ENCODE assay signal across 8 cellular contexts in genomic region chr13:106349080-106349841, GRCh38.
DNase-seq lines count a peak whose midpoint lies in the region; ATAC-seq, FAIRE-seq and TF ChIP-seq lines count a peak whose summit lies in the region.

No MANE protein-coding gene starts in this region.

- peaks cover 0 to 11% (median 3%) of the 10 kb centered on the region in 7 donors for H3K9me3 Mint-ChIP-seq in CD14-positive monocyte

- H4K20me1 ChIP-seq in OCI-LY7 (ENCODE audit: insufficient read depth, low read length) = no peaks in the 10 kb centered on the region

- H3K4me1 Mint-ChIP-seq in CD14-positive monocyte = no peaks in the 10 kb centered on the region

- no peak overlapping the region for H3K23ac ChIP-seq in mesendoderm (ENCODE audit: low read length)

- H3K9me3 ChIP-seq in MG63 = no peaks in the 10 kb centered on the region
- no peaks in the 10 kb centered on the region for H3K9me3 ChIP-seq in OCI-LY7 (ENCODE audit: low read length)

- no peak for TF ChIP-seq CTCF in AG04449 (IDR thresholded peaks at IDR 0.05; ENCODE audit: insufficient read depth, low read length, missing control alignments)
- TF ChIP-seq CTCF in cardiac fibroblast (IDR thresholded peaks at IDR 0.05; ENCODE audit: low read depth, low read length) = no peak
- TF ChIP-seq CTCF in CD14-positive monocyte (IDR thresholded peaks at IDR 0.05) = no peak
- no peak for TF ChIP-seq CTCF in OCI-LY7 (conservative IDR thresholded peaks at IDR 0.05; ENCODE audit: low read length)

- H3K4me2 ChIP-seq in mesendoderm (ENCODE audit: low read length) (peak overlapping the region; percentile 17), OCI-LY7 (ENCODE audit: low read length) (no peak overlapping the region)

- no peak overlapping the region for H2BK5ac ChIP-seq in mesendoderm (ENCODE audit: low read length)

- no peak overlapping the region for H2BK120ac ChIP-seq in mesendoderm (ENCODE audit: low read depth, low read length)

- peaks cover 3% of the 10 kb centered on the region for H3K4me1 ChIP-seq in mesendoderm (ENCODE audit: control insufficient read depth, low read depth, low read length)
- H3K4me1 ChIP-seq in OCI-LY7 (ENCODE audit: insufficient read depth, low read length, poor library complexity, severe bottlenecking) = no peaks in the 10 kb centered on the region

- no peak overlapping the region for H4K5ac ChIP-seq in mesendoderm (ENCODE audit: low read length)

- H2AFZ ChIP-seq in OCI-LY7 (ENCODE audit: low read length) = no peak overlapping the region

- no peak overlapping the region for H3K27ac Mint-ChIP-seq in CD14-positive monocyte

- WGBS in mesendoderm (ENCODE audit: extremely low coverage, insufficient coverage, low lambda C conversion rate) = no CpG with 5 or more reads among the region's 29 CpGs

- no peak overlapping the region for H4K8ac ChIP-seq in mesendoderm (ENCODE audit: low read depth, low read length)

- H3K79me1 ChIP-seq in mesendoderm (ENCODE audit: low read length) = no peaks in the 10 kb centered on the region

- intact Hi-C loops in CD14-positive monocyte (cut with micrococcal nuclease) = no loop called here
- intact Hi-C loops in OCI-LY7 (cut with micrococcal nuclease; ENCODE audit: unreplicated experiment) = no loop called here

- POLR2A ChIA-PET in AG04449 (lab: Yijun Ruan, JAX) = no interaction called here
- POLR2A ChIA-PET in OCI-LY7 (lab: Charles Lee) = no interaction called here

- no peak overlapping the region for H2BK15ac ChIP-seq in mesendoderm (replicated peaks; ENCODE audit: low read depth)

- no peaks in the 10 kb centered on the region for H3K36me3 ChIP-seq in MG63
- no peaks in the 10 kb centered on the region for H3K36me3 ChIP-seq in mesendoderm (ENCODE audit: control insufficient read depth, insufficient read depth, low read length)
- no peaks in the 10 kb centered on the region for H3K36me3 ChIP-seq in OCI-LY7 (ENCODE audit: insufficient read depth, low read length)

- CTCF ChIA-PET in AG04449 (lab: Yijun Ruan, JAX) (interaction anchor here (2.3 kb wide), 1 partner anchor 8 kb away, joined by 7 read pairs; no protein-coding TSS in a partner anchor), OCI-LY7 (lab: Charles Lee; ENCODE audit: unreplicated experiment) (no interaction called here)

- H3K79me2 ChIP-seq in mesendoderm (ENCODE audit: control insufficient read depth, insufficient read depth, low read length) (no peaks in the 10 kb centered on the region), OCI-LY7 (ENCODE audit: insufficient read depth, low read depth, low read length) (no peaks in the 10 kb centered on the region)

- no peaks in the 10 kb centered on the region for H3K9me2 ChIP-seq in OCI-LY7 (ENCODE audit: insufficient read depth, low read length)

- H3K4ac ChIP-seq in mesendoderm (ENCODE audit: low read depth, low read length) = no peak overlapping the region

- H3K56ac ChIP-seq in mesendoderm (ENCODE audit: low read length) = no peak overlapping the region

- DNase-seq in AG04449 (ENCODE audit: low read depth, low spot score) (no peak), MG63 (no peak), cardiac fibroblast (ENCODE audit: low read depth in 2 of 2) (no peak), mesendoderm (peak; percentile 79), CD14-positive monocyte (ENCODE audit: low spot score) (no peak), HTR-8/SVneo (ENCODE audit: insufficient read length, low spot score) (no peak), OCI-LY7 (ENCODE audit: low spot score) (no peak)

- H3K4me3 Mint-ChIP-seq in CD14-positive monocyte = peak overlapping the region in 1 of 2 donors; percentile 52

- H3K36me3 Mint-ChIP-seq in CD14-positive monocyte = no peaks in the 10 kb centered on the region

- no peak overlapping the region for H3K9ac ChIP-seq in mesendoderm (ENCODE audit: low read length)

- peak overlapping the region; percentile 21 for H3K27ac ChIP-seq in mesendoderm (ENCODE audit: low read depth, low read length)
- no peak overlapping the region for H3K27ac ChIP-seq in OCI-LY7 (ENCODE audit: low read depth, low read length, poor library complexity, severe bottlenecking)

- FAIRE-seq in HTR-8/SVneo (lab: Jason Lieb, UNC) = no peak

- ATAC-seq in GM18858 (IDR thresholded peaks at IDR 0.05; ENCODE audit: unreplicated experiment) = no peak

- BruUV-seq in OCI-LY7 (replicated peaks; lab: Mats Ljungman, UMichigan) = no TSS peak

- H3K27me3 ChIP-seq in MG63 (peaks cover 29% of the 10 kb centered on the region), mesendoderm (ENCODE audit: insufficient read depth, low read length, poor library complexity) (no peaks in the 10 kb centered on the region)

- H3K4me3 ChIP-seq in AG04449 (ENCODE audit: low read depth, low read length) = peak overlapping the region; percentile 43
- 0 out of 2 replicates have a peak overlapping the region, but pooled peaks have one; percentile 12 for H3K4me3 ChIP-seq in MG63
- peak overlapping the region; percentile 3 to 22 for H3K4me3 ChIP-seq in cardiac fibroblast (replicated peaks in 1 of 2; ENCODE audit: low read depth in 2 of 2, low read length in 2 of 2)
- no peak overlapping the region for H3K4me3 ChIP-seq in mesendoderm (ENCODE audit: low read length)
- no peak overlapping the region for H3K4me3 ChIP-seq in OCI-LY7 (ENCODE audit: low read depth, low read length, poor library complexity, severe bottlenecking)

- peaks cover 13 to 24% (median 15%) of the 10 kb centered on the region in 3 donors for H3K27me3 Mint-ChIP-seq in CD14-positive monocyte (ENCODE audit: low read depth in 3 of 3)

- H3K18ac ChIP-seq in mesendoderm (ENCODE audit: low read length) = peak overlapping the region; percentile 13

- H2AK5ac ChIP-seq in mesendoderm (ENCODE audit: low read length) = no peak overlapping the region

Comparison
In these comparisons a context has a peak if more than half of its experiments do, and no peak if none do; other contexts are left out.
1. H3K4me3 ChIP-seq: peak in AG04449 (single experiment), MG63 (single experiment) and cardiac fibroblast (2 of 2); none in mesendoderm (single experiment) and OCI-LY7 (single experiment).